8 cellular contexts compared by ENCODE assay signal in genomic region chr17:82095777-82096708, GRCh38. TPM values are rescaled to one million over a fixed set of nuclear protein-coding genes. Genes with fewer than 3 reads are reported as not detected.
A peak's percentile ranks its signal among the peaks of the same experiment; 100 is the strongest.
DNase-seq lines count a peak whose midpoint lies in the region; ATAC-seq, FAIRE-seq and TF ChIP-seq lines count a peak whose summit lies in the region.

No MANE protein-coding gene starts in this region.

- H3K4me3 ChIP-seq in SJSA1 (peak overlapping the region; percentile 99; the same call in 1 of the 2 replicates), esophagus squamous epithelium (peak overlapping the region; percentile 60 to 95 (median 86)), retinal pigment epithelial cell (ENCODE audit: low read length) (peak overlapping the region; percentile 74)

- FAIRE-seq in GM12892 (lab: Jason Lieb, UNC): peak; percentile 9

- no peak overlapping the region for H3K27ac ChIP-seq in SJSA1
- H3K27ac ChIP-seq in esophagus squamous epithelium: peak overlapping the region in 3 of 4 donors; percentile 91 to 99 (median 96)

- TF ChIP-seq POLR2A in GM12892 (IDR thresholded peaks at IDR 0.05; ENCODE audit: low read depth, low read length) (no peak), esophagus squamous epithelium (IDR thresholded peaks at IDR 0.05) (no peak)

- WGBS in esophagus squamous epithelium, 2 donors: 80 to 93% methylated on average over 2 to 4 of the region's 35 CpGs

- H3K9me3 ChIP-seq in SJSA1 (replicated peaks): peaks cover 13% of the 10 kb centered on the region
- H3K9me3 ChIP-seq in esophagus squamous epithelium: no peaks in the 10 kb centered on the region

- intact Hi-C loops in esophagus squamous epithelium (cut with DNase I): no loop called here

- H3K27me3 ChIP-seq in SJSA1 (replicated peaks) (no peaks in the 10 kb centered on the region), esophagus squamous epithelium (no peaks in the 10 kb centered on the region)

- no peak for TF ChIP-seq CTCF in esophagus squamous epithelium (IDR thresholded peaks at IDR 0.05)
- no peak for TF ChIP-seq CTCF in retinal pigment epithelial cell (conservative IDR thresholded peaks at IDR 0.05; ENCODE audit: low read depth, low read length)

- H3K4me1 ChIP-seq in SJSA1 (replicated peaks) (peaks cover 45% of the 10 kb centered on the region), esophagus squamous epithelium (peaks cover 31 to 51% (median 34%) of the 10 kb centered on the region in 3 donors)

- H3K36me3 ChIP-seq in SJSA1: peaks cover 73% of the 10 kb centered on the region
- H3K36me3 ChIP-seq in esophagus squamous epithelium: peaks cover 39 to 58% (median 43%) of the 10 kb centered on the region in 3 donors

- DNase-seq in GM12892 (ENCODE audit: insufficient read length) (no peak), SJSA1 (ENCODE audit: low read depth in 1 of 2, low spot score in 2 of 2) (no peak), esophagus squamous epithelium (lab: John Stamatoyannopoulos, UW) (no peak), retinal pigment epithelial cell (ENCODE audit: low read depth) (no peak), NCI-H2196 treated with DMSO at 0.1 percent for 48 hours (lab: John Stamatoyannopoulos, UW; ENCODE audit: unreplicated experiment) (no peak)

- ATAC-seq in HG03571 (IDR thresholded peaks at IDR 0.05; ENCODE audit: unreplicated experiment): no peak
- ATAC-seq in HG03025 (IDR thresholded peaks at IDR 0.05; ENCODE audit: low FRiP score, unreplicated experiment): no peak
- ATAC-seq in HG03139 (IDR thresholded peaks at IDR 0.05; ENCODE audit: unreplicated experiment): no peak

RNA-seq across cellular contexts. Expression of gene FASN, which starts 2.0 kb away (rescaled TPM):
- 18.8 TPM for polyA plus RNA-seq in GM12892 (2012; ENCODE audit: missing spikeins)
- 54.6 and 77.6 TPM in 2 replicates for total RNA-seq in SJSA1 (2014; rRNA removed; shearing (Covaris generic))
- total RNA-seq in esophagus squamous epithelium: 100 to 1,000 TPM in 2 of 4 donors, 10 to 100 TPM in 2; 72.8 to 302 (median 143) TPM

RNA-seq across cellular contexts. Expression of gene DUS1L, which starts 30.4 kb away (rescaled TPM):
- polyA plus RNA-seq in GM12892 (2012; ENCODE audit: missing spikeins): 72.0 TPM
- 181 and 210 TPM in 2 replicates for total RNA-seq in SJSA1 (2014; rRNA removed; shearing (Covaris generic))
- total RNA-seq in esophagus squamous epithelium: 100 to 1,000 TPM in 3 of 4 donors, 10 to 100 TPM in 1; 53.3 to 125 (median 105) TPM

RNA-seq across cellular contexts. Expression of gene GPS1, which starts 44.3 kb away (rescaled TPM):
- polyA plus RNA-seq in GM12892 (2012; ENCODE audit: missing spikeins): 34.6 TPM
- total RNA-seq in SJSA1 (2014; rRNA removed; shearing (Covaris generic)): 223 and 226 TPM in 2 replicates
- 10 to 100 TPM; 62.8 to 76.9 (median 69.5) TPM for total RNA-seq in esophagus squamous epithelium

RNA-seq across cellular contexts. Expression of gene RFNG, which starts 44.4 kb away (rescaled TPM):
- 7.1 TPM for polyA plus RNA-seq in GM12892 (2012; ENCODE audit: missing spikeins)
- 16.7 and 23.8 TPM in 2 replicates for total RNA-seq in SJSA1 (2014; rRNA removed; shearing (Covaris generic))
- 10 to 100 TPM; 24.9 to 38.1 (median 31.2) TPM for total RNA-seq in esophagus squamous epithelium

RNA-seq across cellular contexts. Expression of gene DCXR, which starts 58.5 kb away (rescaled TPM):
- 55.0 TPM for polyA plus RNA-seq in GM12892 (2012; ENCODE audit: missing spikeins)
- 128 and 176 TPM in 2 replicates for total RNA-seq in SJSA1 (2014; rRNA removed; shearing (Covaris generic))
- 100 to 1,000 TPM in 3 of 4 donors, 10 to 100 TPM in 1; 89.1 to 162 (median 135) TPM for total RNA-seq in esophagus squamous epithelium
